In the genomic region with DNA sequence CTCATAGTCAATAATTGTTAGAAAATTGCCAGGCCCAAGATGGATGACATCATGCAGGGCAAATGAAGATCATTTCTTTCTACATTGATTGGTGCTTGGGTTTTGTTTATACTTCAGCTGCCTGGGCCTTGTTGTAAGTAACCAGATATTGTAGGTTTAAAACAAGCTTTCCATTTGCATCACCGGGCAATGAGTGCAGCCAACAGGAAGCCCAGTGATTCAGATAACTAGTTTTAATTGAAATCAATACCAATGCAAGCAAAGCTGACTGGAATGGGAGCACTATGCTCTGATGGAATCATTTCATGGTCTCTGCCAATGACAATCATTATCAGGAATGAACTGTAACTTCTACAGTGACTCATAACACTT, we compare ENCODE assay signal across 12 cellular contexts.
DNase-seq lines count a peak whose midpoint lies in the region; ATAC-seq, FAIRE-seq and TF ChIP-seq lines count a peak whose summit lies in the region.
"Had no signal": no experiment of that assay in that cellular context is flagged by ENCODE, and none has a peak within 500 bp of the region (broad histone marks: within the 10 kb centered on the region; RNA-seq: fewer than 3 reads in every experiment).

No MANE protein-coding gene starts in this region.

- no peak overlapping the region for H2BK15ac ChIP-seq in neuronal stem cell (ENCODE audit: low read length)

- peaks cover 0 to 4% (median 0%) of the 10 kb centered on the region in 3 donors for H3K27me3 Mint-ChIP-seq in immature natural killer cell (ENCODE audit: low read depth in 3 of 3)

- H3K4me3 ChIP-seq in MG63 (no peak overlapping the region), bronchial epithelial cell (ENCODE audit: low read depth, low read length) (no peak overlapping the region), neuronal stem cell (ENCODE audit: low read length in 2 of 2) (no peak overlapping the region), colonic mucosa (no peak overlapping the region)
- H3K4me3 ChIP-seq: adrenal gland had no signal

- H3K27ac Mint-ChIP-seq in immature natural killer cell: no peak overlapping the region

- H2BK5ac ChIP-seq in neuronal stem cell (ENCODE audit: low read length): no peak overlapping the region

- H4K8ac ChIP-seq in neuronal stem cell (ENCODE audit: low read depth, low read length): no peak overlapping the region

- H3K14ac ChIP-seq in neuronal stem cell (ENCODE audit: low read length): no peak overlapping the region

- no peak overlapping the region for H3K4ac ChIP-seq in neuronal stem cell (ENCODE audit: low read length)

- H3K4me2 ChIP-seq in neuronal stem cell (ENCODE audit: insufficient read depth, low read length, poor library complexity, severe bottlenecking): no peak overlapping the region

- H3K9me3 Mint-ChIP-seq in immature natural killer cell: no peaks in the 10 kb centered on the region
- H3K9me3 Mint-ChIP-seq: natural killer cell treated with Interleukin-12 subunit alpha and Interleukin-12 subunit beta and Interleukin-15 and Interleukin-18, amount 100 ng/mL, for 72 hours had no signal

- H3K9ac ChIP-seq in neuronal stem cell (ENCODE audit: low read depth, low read length, poor library complexity) (no peak overlapping the region), colonic mucosa (ENCODE audit: low read depth in 2 of 2, low read length in 2 of 2) (no peak overlapping the region)

- no peak overlapping the region for H2AK5ac ChIP-seq in neuronal stem cell (ENCODE audit: low read depth, low read length)

- H3K27ac ChIP-seq in neuronal stem cell (replicated peaks; ENCODE audit: low read length) (no peak overlapping the region), colonic mucosa (no peak overlapping the region)
- H3K27ac ChIP-seq: adrenal gland had no signal

- no peak for TF ChIP-seq CTCF in bronchial epithelial cell (IDR thresholded peaks at IDR 0.05; ENCODE audit: insufficient read depth, low read length, severe bottlenecking)
- no peak for TF ChIP-seq CTCF in colonic mucosa (IDR thresholded peaks at IDR 0.05)
- TF ChIP-seq CTCF in D721Med (IDR thresholded peaks at IDR 0.05; ENCODE audit: insufficient read depth, missing control alignments): no peak

- H3K79me1 ChIP-seq in neuronal stem cell (ENCODE audit: low read depth, low read length): no peaks in the 10 kb centered on the region

- H3K4me1 ChIP-seq in neuronal stem cell (ENCODE audit: control insufficient read depth in 2 of 2, insufficient read depth in 1 of 2, low read depth in 1 of 2, low read length in 2 of 2): peaks cover 0 to 4% of the 10 kb centered on the region in 2 donors
- no peaks in the 10 kb centered on the region for H3K4me1 ChIP-seq in colonic mucosa
- H3K4me1 ChIP-seq: adrenal gland had no signal

- DNase-seq in EH (ENCODE audit: low read depth) (peak; percentile 73), MG63 (peak; percentile 79), bronchial epithelial cell (ENCODE audit: low read depth) (peak; percentile 87), neuronal stem cell (ENCODE audit: low spot score) (no peak), immature natural killer cell (no peak), colonic mucosa (no peak), D721Med (ENCODE audit: insufficient read length, low spot score) (no peak)
- DNase-seq: adrenal gland; glutamatergic neuron; NK-92 treated with Interleukin-12 subunit alpha and Interleukin-12 subunit beta, amount 100 ng/mL, for 24 hours had no signal

- FAIRE-seq in bronchial epithelial cell (lab: Jason Lieb, UNC) (no peak), D721Med (lab: Jason Lieb, UNC) (no peak)

- intact Hi-C loops in colonic mucosa (cut with DNase I): no loop called here

- H3K4me3 Mint-ChIP-seq in immature natural killer cell: no peak overlapping the region
- H3K4me3 Mint-ChIP-seq: natural killer cell treated with Interleukin-12 subunit alpha and Interleukin-12 subunit beta and Interleukin-15 and Interleukin-18, amount 100 ng/mL, for 72 hours had no signal

- H3K27me3 ChIP-seq in MG63 (no peaks in the 10 kb centered on the region), bronchial epithelial cell (ENCODE audit: control insufficient read depth, insufficient read depth, low read length) (no peaks in the 10 kb centered on the region), neuronal stem cell (ENCODE audit: control insufficient read depth in 3 of 3, insufficient read depth in 3 of 3, low read depth in 1 of 3, low read length in 3 of 3) (no peaks in the 10 kb centered on the region), colonic mucosa (no peaks in the 10 kb centered on the region)
- H3K27me3 ChIP-seq: adrenal gland had no signal

- no peak overlapping the region for H2BK120ac ChIP-seq in neuronal stem cell (ENCODE audit: low read depth, low read length)

- H2BK12ac ChIP-seq in neuronal stem cell (ENCODE audit: low read length): no peak overlapping the region

- H2AFZ ChIP-seq in neuronal stem cell (ENCODE audit: low read length): peak overlapping the region; percentile 30

- H3K36me3 ChIP-seq in MG63: no peaks in the 10 kb centered on the region
- H3K36me3 ChIP-seq in bronchial epithelial cell (ENCODE audit: control insufficient read depth, insufficient read depth, low read length): no peaks in the 10 kb centered on the region
- H3K36me3 ChIP-seq in neuronal stem cell (replicated peaks in 1 of 2; ENCODE audit: control insufficient read depth in 2 of 2, insufficient read depth in 2 of 2, low read length in 2 of 2): no peaks in the 10 kb centered on the region
- H3K36me3 ChIP-seq in colonic mucosa: no peaks in the 10 kb centered on the region
- H3K36me3 ChIP-seq: adrenal gland had no signal

- H3K36me3 Mint-ChIP-seq in immature natural killer cell: no peaks in the 10 kb centered on the region
- H3K36me3 Mint-ChIP-seq: natural killer cell treated with Interleukin-12 subunit alpha and Interleukin-12 subunit beta and Interleukin-15 and Interleukin-18, amount 100 ng/mL, for 72 hours had no signal

- ATAC-seq in HG03432 (IDR thresholded peaks at IDR 0.05; ENCODE audit: unreplicated experiment): no peak

- no CpG with 5 or more reads among the region's 1 CpG for WGBS in neuronal stem cell (ENCODE audit: extremely low coverage in 2 of 2, insufficient read length in 2 of 2, insufficient replicate concordance in 1 of 2), 2 donors

- no peaks in the 10 kb centered on the region for H3K4me1 Mint-ChIP-seq in immature natural killer cell

- H4K91ac ChIP-seq in neuronal stem cell (ENCODE audit: low read depth, low read length, poor library complexity): no peak overlapping the region

- H3K9me3 ChIP-seq in MG63 (no peaks in the 10 kb centered on the region), neuronal stem cell (replicated peaks in 1 of 2; ENCODE audit: control insufficient read depth in 2 of 2, insufficient read depth in 1 of 2, low read depth in 1 of 2, low read length in 2 of 2) (no peaks in the 10 kb centered on the region), colonic mucosa (no peaks in the 10 kb centered on the region)
- H3K9me3 ChIP-seq: adrenal gland had no signal

- H3K23ac ChIP-seq in neuronal stem cell (ENCODE audit: low read depth, low read length, poor library complexity): no peak overlapping the region

- no peak overlapping the region for H3K18ac ChIP-seq in neuronal stem cell (ENCODE audit: low read length)

Comparison
In these comparisons a context has a peak if more than half of its experiments do, and no peak if none do; other contexts are left out.
1. DNase-seq: peak in EH (single experiment), MG63 (single experiment) and bronchial epithelial cell (single experiment); none in neuronal stem cell (single experiment), immature natural killer cell (0 of 3), colonic mucosa (single experiment) and D721Med (single experiment).